22 cellular contexts compared by ENCODE assay signal in genomic region chr1:211652371-211652770, GRCh38. TPM values are rescaled to one million over a fixed set of nuclear protein-coding genes. Genes with fewer than 3 reads are reported as not detected.
"Had no signal": no experiment of that assay in that cellular context is flagged by ENCODE, and none has a peak within 500 bp of the region (broad histone marks: within the 10 kb centered on the region; RNA-seq: fewer than 3 reads in every experiment).

No MANE protein-coding gene starts in this region.

- ATAC-seq: effector memory CD8-positive, alpha-beta T cell; foreskin keratinocyte; gastroesophageal sphincter; heart left ventricle; left cardiac atrium; left lung; left ventricle myocardium superior; lower lobe of right lung; mucosa of descending colon had no signal

- H3K9me3 ChIP-seq: colonic mucosa, esophagus muscularis mucosa, gastroesophageal sphincter, heart left ventricle, left lung, lower lobe of right lung, mucosa of descending colon had no signal

- H3K4me1 ChIP-seq: colonic mucosa, lower lobe of right lung had no signal

- H3K36me3 ChIP-seq: colonic mucosa, esophagus muscularis mucosa, gastroesophageal sphincter, heart left ventricle, left lung, lower lobe of right lung had no signal

- DNase-seq: colonic mucosa; cortex of kidney; effector CD8-positive, alpha-beta T cell; effector memory CD8-positive, alpha-beta T cell; endodermal cell; foreskin keratinocyte; heart left ventricle; hippocampal formation; left cardiac atrium; left lung; left ventricle myocardium superior; lower lobe of right lung; mesenchymal stem cell; mucosa of descending colon; naive B cell had no signal

- H3K27ac ChIP-seq: colonic mucosa, esophagus muscularis mucosa, foreskin keratinocyte, gastroesophageal sphincter, heart left ventricle, left lung, lower lobe of right lung had no signal

- H3K27me3 ChIP-seq: colonic mucosa, esophagus muscularis mucosa, foreskin keratinocyte, gastroesophageal sphincter, heart left ventricle, left lung had no signal

- H3K4me3 ChIP-seq: colonic mucosa, esophagus muscularis mucosa, gastroesophageal sphincter, heart left ventricle, left lung, lower lobe of right lung, mucosa of descending colon had no signal

- FAIRE-seq: endometrium, frontal cortex, islet of Langerhans, keratinocyte had no signal

RNA-seq across cellular contexts. Expression of gene NEK2, which starts 23.1 kb away (rescaled TPM):
- total RNA-seq: esophagus muscularis mucosa, mesenteric fat pad had no signal
